Comparison of ENCODE assay signal across 15 cellular contexts in the genomic region with DNA sequence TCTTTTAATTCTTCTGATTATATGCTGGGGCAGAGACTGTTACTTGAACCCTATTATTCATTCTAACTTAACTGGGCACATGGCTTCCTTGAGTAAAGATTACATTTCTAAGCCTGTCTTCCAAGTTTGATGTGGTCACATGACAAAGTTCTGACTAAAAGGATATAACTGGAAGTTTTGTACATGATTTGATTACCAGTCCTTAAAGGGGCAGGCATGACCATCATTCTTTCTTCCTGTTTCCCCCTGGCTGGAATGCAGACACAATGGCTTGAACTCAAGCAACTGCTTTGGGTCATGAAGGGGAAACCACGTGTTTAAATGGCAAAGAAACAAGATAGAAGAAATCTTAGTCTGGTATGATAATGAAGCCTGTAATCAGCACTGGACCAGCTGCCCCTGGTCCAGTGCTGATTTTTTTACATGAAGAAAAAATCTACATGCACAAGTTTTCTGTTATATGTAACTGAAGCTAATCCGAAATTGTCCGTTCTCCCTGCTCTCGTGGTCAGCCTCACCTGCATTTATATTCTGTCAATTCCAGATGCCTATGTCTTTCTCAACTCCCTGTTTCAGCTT. TPM values are rescaled to one million over a fixed set of nuclear protein-coding genes. Genes with fewer than 3 reads are reported as not detected.
A peak's percentile ranks its signal among the peaks of the same experiment; 100 is the strongest.
DNase-seq lines count a peak whose midpoint lies in the region; ATAC-seq and TF ChIP-seq lines count a peak whose summit lies in the region.
"Had no signal": no experiment of that assay in that cellular context is flagged by ENCODE, and none has a peak within 500 bp of the region (broad histone marks: within the 10 kb centered on the region; RNA-seq: fewer than 3 reads in every experiment).

No MANE protein-coding gene starts in this region.

- no peak overlapping the region for H3K56ac ChIP-seq in IMR-90 (ENCODE audit: extremely low read depth, insufficient read depth, low read length)

- peak overlapping the region in 1 of 4 donors; percentile 55 for H3K4me3 Mint-ChIP-seq in CD4-positive, CD25-positive, alpha-beta regulatory T cell
- H3K4me3 Mint-ChIP-seq: B cell had no signal

- peak overlapping the region; percentile 83 for H3K18ac ChIP-seq in IMR-90 (ENCODE audit: low read depth, low read length)

- peaks cover 22% of the 10 kb centered on the region for H3K4me1 ChIP-seq in CD4-positive, CD25-positive, alpha-beta regulatory T cell (ENCODE audit: control insufficient read depth, insufficient read depth, low read length, poor library complexity, severe bottlenecking)
- H3K4me1 ChIP-seq in IMR-90 (ENCODE audit: control insufficient read depth, insufficient read depth, low read length) (peaks cover 19% of the 10 kb centered on the region), HAP-1 (peaks cover 3% of the 10 kb centered on the region; the same call in 1 of the 2 replicates)

- no CpG with 5 or more reads among the region's 4 CpGs for WGBS in IMR-90 (ENCODE audit: extremely low coverage in 2 of 2, insufficient read length in 1 of 2), 2 experiments

- H4K8ac ChIP-seq in IMR-90 (ENCODE audit: low read depth in 2 of 2, low read length in 2 of 2), result peak overlapping the region; percentile 6 to 48; a peak in 2 of 4 replicates

- peaks cover 2% of the 10 kb centered on the region for H3K27me3 ChIP-seq in CD4-positive, CD25-positive, alpha-beta regulatory T cell (ENCODE audit: control insufficient read depth, insufficient read depth, low read length)
- peaks cover 3% of the 10 kb centered on the region; the same call in 1 of the 2 replicates for H3K27me3 ChIP-seq in IMR-90 (ENCODE audit: control insufficient read depth, insufficient read depth, low read length)
- no peaks in the 10 kb centered on the region for H3K27me3 ChIP-seq in HAP-1 (ENCODE audit: low read depth)

- peak overlapping the region in 2 of 3 donors; percentile 12 to 88 for H3K27ac Mint-ChIP-seq in CD4-positive, CD25-positive, alpha-beta regulatory T cell
- H3K27ac Mint-ChIP-seq: B cell had no signal

- H3K79me1 ChIP-seq in IMR-90 (ENCODE audit: low read depth in 1 of 2, low read length in 2 of 2), result no peaks in the 10 kb centered on the region

- POLR2A ChIA-PET in IMR-90 (lab: Charles Lee; ENCODE audit: unreplicated experiment), result no interaction called here

- CTCF ChIA-PET in IMR-90 (lab: Yijun Ruan, JAX), result interaction anchor here (1.0 kb wide), 1 partner anchor 178 kb away, joined by 3 read pairs; no protein-coding TSS in a partner anchor

- H3K23ac ChIP-seq in IMR-90 (ENCODE audit: low read depth, low read length), result no peak overlapping the region

- H3K36me3 ChIP-seq in CD4-positive, CD25-positive, alpha-beta regulatory T cell (ENCODE audit: control insufficient read depth, insufficient read depth, low read length), result no peaks in the 10 kb centered on the region
- H3K36me3 ChIP-seq in IMR-90 (ENCODE audit: control insufficient read depth, insufficient read depth, low read length) (no peaks in the 10 kb centered on the region), HAP-1 (replicated peaks) (no peaks in the 10 kb centered on the region)
- H3K36me3 ChIP-seq: SJSA1 had no signal

- no peak overlapping the region for H2AK9ac ChIP-seq in IMR-90 (replicated peaks; ENCODE audit: low read depth, low read length, poor library complexity)

- ATAC-seq in CD4-positive, CD25-positive, alpha-beta regulatory T cell (ENCODE audit: low read depth in 2 of 2), result no peak
- ATAC-seq in IMR-90 (ENCODE audit: low read depth) (no peak), HG03571 (IDR thresholded peaks at IDR 0.05; ENCODE audit: unreplicated experiment) (no peak)

- H2BK120ac ChIP-seq in IMR-90 (ENCODE audit: low read depth, low read length), result peak overlapping the region; percentile 52; the same call in 1 of the 2 replicates

- H3K27ac ChIP-seq in CD4-positive, CD25-positive, alpha-beta regulatory T cell (ENCODE audit: insufficient read depth, low read length, poor library complexity, severe bottlenecking), result no peak overlapping the region
- H3K27ac ChIP-seq in IMR-90 (ENCODE audit: insufficient read depth, low read length), result no peak overlapping the region
- H3K27ac ChIP-seq: RWPE1, SJSA1 had no signal

- H3K36me3 Mint-ChIP-seq in CD4-positive, CD25-positive, alpha-beta regulatory T cell, result peaks cover 4% of the 10 kb centered on the region

- H2BK15ac ChIP-seq in IMR-90 (ENCODE audit: low read depth, low read length), result peak overlapping the region; percentile 98

- intact Hi-C loops in IMR-90 (cut with micrococcal nuclease), result loop anchor here (5.0 kb wide), 2 partner anchors 82 to 127 kb away; no protein-coding TSS in a partner anchor

- H3K14ac ChIP-seq in IMR-90 (replicated peaks; ENCODE audit: low read depth, low read length), result no peak overlapping the region

- BruUV-seq in IMR-90 (replicated peaks; lab: Mats Ljungman, UMichigan), result no TSS peak

- H4K91ac ChIP-seq in IMR-90 (ENCODE audit: insufficient read depth, low read depth, low read length), result peak overlapping the region; percentile 60

- H2AK5ac ChIP-seq in IMR-90 (ENCODE audit: low read depth, low read length), result no peak overlapping the region; the same call in 1 of the 2 replicates

- H3K4me2 ChIP-seq in IMR-90 (ENCODE audit: low read depth, low read length), result no peak overlapping the region

- TF ChIP-seq RAD21 in IMR-90 (IDR thresholded peaks at IDR 0.05; ENCODE audit: low read length), result no peak

- peaks cover 10% of the 10 kb centered on the region for H3K27me3 Mint-ChIP-seq in CD4-positive, CD25-positive, alpha-beta regulatory T cell

- no peak for TF ChIP-seq POLR2A in IMR-90 (IDR thresholded peaks at IDR 0.05; ENCODE audit: low read depth, low read length)

- H4K20me1 ChIP-seq in IMR-90 (ENCODE audit: insufficient read depth, low read length), result no peaks in the 10 kb centered on the region

- H2BK20ac ChIP-seq in IMR-90 (ENCODE audit: low read depth, low read length), result peak overlapping the region; percentile 48; the same call in 1 of the 2 replicates

- dilution Hi-C loops in IMR-90 (cut with HindIII; ENCODE audit: low sequenced_read_pairs, unreplicated experiment), result no loop called here

- in situ Hi-C loops in IMR-90 (cut with MboI; ENCODE audit: low sequenced_read_pairs) (no loop called here), HAP-1 (cut with MboI; ENCODE audit: low sequenced_read_pairs) (no loop called here)

- no peaks in the 10 kb centered on the region for H3K9me3 ChIP-seq in CD4-positive, CD25-positive, alpha-beta regulatory T cell (ENCODE audit: control insufficient read depth in 2 of 2, low read length in 2 of 2)
- H3K9me3 ChIP-seq in IMR-90 (ENCODE audit: control insufficient read depth, insufficient read depth, low read length) (peaks cover 3% of the 10 kb centered on the region; the same call in 1 of the 2 replicates), HAP-1 (no peaks in the 10 kb centered on the region)
- H3K9me3 ChIP-seq: SJSA1 had no signal

- no peak overlapping the region for H3K4me3 ChIP-seq in CD4-positive, CD25-positive, alpha-beta regulatory T cell (ENCODE audit: low read depth, low read length)
- H3K4me3 ChIP-seq in IMR-90 (ENCODE audit: insufficient read depth, low read depth, low read length), result no peak overlapping the region
- no peak overlapping the region for H3K4me3 ChIP-seq in HAP-1
- H3K4me3 ChIP-seq: SJSA1 had no signal

- peak overlapping the region; percentile 65 for H2AFZ ChIP-seq in IMR-90 (replicated peaks; ENCODE audit: low read length, poor library complexity)

- no peak for TF ChIP-seq CTCF in IMR-90 (conservative IDR thresholded peaks at IDR 0.05; ENCODE audit: low read depth, low read length)

- H2BK5ac ChIP-seq in IMR-90 (ENCODE audit: low read depth, low read length, poor library complexity, severe bottlenecking), result no peak overlapping the region

- H3K9me1 ChIP-seq in IMR-90 (ENCODE audit: insufficient read depth, low read length), result peaks cover 12% of the 10 kb centered on the region

- no peaks in the 10 kb centered on the region for H3K9me3 Mint-ChIP-seq in CD4-positive, CD25-positive, alpha-beta regulatory T cell

- H3K9ac ChIP-seq in IMR-90 (ENCODE audit: low read depth, low read length), result no peak overlapping the region

- H3K4ac ChIP-seq in IMR-90 (ENCODE audit: low read depth, low read length), result 0 out of 2 replicates have a peak overlapping the region, but pooled peaks have one; percentile 36

- peaks cover 4 to 45% (median 27%) of the 10 kb centered on the region in 4 donors for H3K4me1 Mint-ChIP-seq in CD4-positive, CD25-positive, alpha-beta regulatory T cell

- H4K5ac ChIP-seq in IMR-90 (ENCODE audit: low read depth, low read length), result peak overlapping the region; percentile 58

- DNase-seq in CD4-positive, CD25-positive, alpha-beta regulatory T cell, result no peak
- DNase-seq in IMR-90 (peak; percentile 45), dermis blood vessel endothelial cell (peak; percentile 31), iris pigment epithelial cell (ENCODE audit: low read depth) (peak; percentile 40), HAP-1 (ENCODE audit: low spot score in 2 of 2) (no peak), HPDE6-E6E7 (ENCODE audit: extremely low spot score) (no peak)
- DNase-seq: Kasumi-1, NCI-H1417, NCI-H1930, NCI-H2171 treated with DMSO at 0.1 percent for 48 hours, NCI-H510A treated with DMSO at 0.1 percent for 48 hours had no signal

TF ChIP-seq in IMR-90, 13 proteins besides CTCF, POLR2A, EP300 and RAD21:
- TF ChIP-seq, protein P1, sequence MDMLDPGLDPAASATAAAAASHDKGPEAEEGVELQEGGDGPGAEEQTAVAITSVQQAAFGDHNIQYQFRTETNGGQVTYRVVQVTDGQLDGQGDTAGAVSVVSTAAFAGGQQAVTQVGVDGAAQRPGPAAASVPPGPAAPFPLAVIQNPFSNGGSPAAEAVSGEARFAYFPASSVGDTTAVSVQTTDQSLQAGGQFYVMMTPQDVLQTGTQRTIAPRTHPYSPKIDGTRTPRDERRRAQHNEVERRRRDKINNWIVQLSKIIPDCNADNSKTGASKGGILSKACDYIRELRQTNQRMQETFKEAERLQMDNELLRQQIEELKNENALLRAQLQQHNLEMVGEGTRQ (IDR thresholded peaks at IDR 0.05; ENCODE audit: low read depth, low read length), result peak; percentile 52; the same call in 1 of the 2 replicates
- TF ChIP-seq CHD1 (IDR thresholded peaks at IDR 0.05; ENCODE audit: low read depth, low read length), result no peak
TF ChIP-seq in IMR-90: peak in this region for 1.

RNA-seq across cellular contexts. Expression of a gene that starts 15.6 kb away (rescaled TPM):
- 10.4 TPM for total RNA-seq in CD4-positive, CD25-positive, alpha-beta regulatory T cell
- 10 to 100 TPM; 25.8 to 46.6 (median 29.2) TPM for polyA plus RNA-seq in CD4-positive, CD25-positive, alpha-beta regulatory T cell
- total RNA-seq in IMR-90 (2012; rRNA removed) (1.9 and 3.0 TPM in 2 replicates), dermis blood vessel endothelial cell (2.6 and 3.4 TPM in 2 replicates)
- 2.2 and 2.6 TPM in 2 replicates for polyA plus RNA-seq in IMR-90 (2012; rRNA removed)
- 2.3 and 2.6 TPM in 2 replicates for polyA plus RNA-seq in IMR-90 (2012; cell fraction: cytosol; rRNA removed)
- polyA plus RNA-seq in IMR-90 (2012; cell fraction: nucleus; rRNA removed; ENCODE audit: low replicate concordance), result 1.3 and 2.8 TPM in 2 replicates

Comparison
In these comparisons a context has a peak if more than half of its experiments do, and no peak if none do; other contexts are left out.
1. DNase-seq: peak in IMR-90 (single experiment), dermis blood vessel endothelial cell (single experiment) and iris pigment epithelial cell (single experiment); none in CD4-positive, CD25-positive, alpha-beta regulatory T cell (0 of 3), HAP-1 (0 of 2) and HPDE6-E6E7 (single experiment).